In genomic region chr17:40596261-40596919, GRCh38 we compare ENCODE assay signal across 1 cellular context.
TF ChIP-seq lines count a peak whose summit lies in the region.

No MANE protein-coding gene starts in this region.

TF ChIP-seq in GM12878, 131 proteins besides CTCF, POLR2A, EP300 and RAD21 (continued from another document and continues in another):
- TF ChIP-seq HSF1 (IDR thresholded peaks at IDR 0.05; ENCODE audit: low read depth, low read length) (no peak), YBX1 (IDR thresholded peaks at IDR 0.05) (no peak), NFYA (IDR thresholded peaks at IDR 0.05; ENCODE audit: borderline replicate concordance, low read depth, low read length) (no peak), PML (IDR thresholded peaks at IDR 0.05; ENCODE audit: low read length) (no peak), DPF2 (IDR thresholded peaks at IDR 0.05) (peak; percentile 40; the same call in 1 of the 2 replicates), ZNF687 (IDR thresholded peaks at IDR 0.05) (peak; percentile 98), ESRRA (IDR thresholded peaks at IDR 0.05; ENCODE audit: low read length) (no peak), NFIC (IDR thresholded peaks at IDR 0.05; ENCODE audit: low read depth, low read length) (no peak), MTA3 (IDR thresholded peaks at IDR 0.05; ENCODE audit: borderline replicate concordance, low read length) (no peak), EED (IDR thresholded peaks at IDR 0.05; ENCODE audit: low read depth) (no peak), RBBP5 (conservative IDR thresholded peaks at IDR 0.05) (no peak), JUNB (IDR thresholded peaks at IDR 0.05) (no peak), KAT2A (conservative IDR thresholded peaks at IDR 0.05; ENCODE audit: control insufficient read depth, low read depth, low read length) (no peak), RFX5 (IDR thresholded peaks at IDR 0.05; ENCODE audit: low read depth, low read length) (no peak), KDM1A (IDR thresholded peaks at IDR 0.05; ENCODE audit: borderline replicate concordance) (no peak), SMC3 (IDR thresholded peaks at IDR 0.05; ENCODE audit: borderline replicate concordance, low read length) (no peak), SP1 (IDR thresholded peaks at IDR 0.05; ENCODE audit: low read depth, low read length) (no peak), IRF4 (IDR thresholded peaks at IDR 0.05; ENCODE audit: low read depth, low read length) (no peak), MEF2A (IDR thresholded peaks at IDR 0.05; ENCODE audit: insufficient read depth, low read depth, low read length) (no peak), WRNIP1 (IDR thresholded peaks at IDR 0.05; ENCODE audit: borderline replicate concordance, low read depth, low read length) (no peak), POLR2AphosphoS5 (IDR thresholded peaks at IDR 0.05; ENCODE audit: low read length) (no peak), TAF1 (IDR thresholded peaks at IDR 0.05; ENCODE audit: borderline replicate concordance, low read depth, low read length) (no peak), E2F8 (IDR thresholded peaks at IDR 0.05; ENCODE audit: low read depth, partially characterized antibody) (no peak), HDAC6 (IDR thresholded peaks at IDR 0.05; ENCODE audit: unreplicated experiment) (no peak), SIX5 (IDR thresholded peaks at IDR 0.05; ENCODE audit: low read depth, low read length, severe bottlenecking) (peak; percentile 30), ZBTB4 (CRISPR knock-in tag; IDR thresholded peaks at IDR 0.05) (no peak), SRF (IDR thresholded peaks at IDR 0.05; ENCODE audit: low read depth in 2 of 2, low read length in 2 of 2) (no peak), RUNX3 (IDR thresholded peaks at IDR 0.05; ENCODE audit: low read length) (no peak), TCF7 (IDR thresholded peaks at IDR 0.05; ENCODE audit: borderline replicate concordance) (no peak)
- TF ChIP-seq, protein P1, sequence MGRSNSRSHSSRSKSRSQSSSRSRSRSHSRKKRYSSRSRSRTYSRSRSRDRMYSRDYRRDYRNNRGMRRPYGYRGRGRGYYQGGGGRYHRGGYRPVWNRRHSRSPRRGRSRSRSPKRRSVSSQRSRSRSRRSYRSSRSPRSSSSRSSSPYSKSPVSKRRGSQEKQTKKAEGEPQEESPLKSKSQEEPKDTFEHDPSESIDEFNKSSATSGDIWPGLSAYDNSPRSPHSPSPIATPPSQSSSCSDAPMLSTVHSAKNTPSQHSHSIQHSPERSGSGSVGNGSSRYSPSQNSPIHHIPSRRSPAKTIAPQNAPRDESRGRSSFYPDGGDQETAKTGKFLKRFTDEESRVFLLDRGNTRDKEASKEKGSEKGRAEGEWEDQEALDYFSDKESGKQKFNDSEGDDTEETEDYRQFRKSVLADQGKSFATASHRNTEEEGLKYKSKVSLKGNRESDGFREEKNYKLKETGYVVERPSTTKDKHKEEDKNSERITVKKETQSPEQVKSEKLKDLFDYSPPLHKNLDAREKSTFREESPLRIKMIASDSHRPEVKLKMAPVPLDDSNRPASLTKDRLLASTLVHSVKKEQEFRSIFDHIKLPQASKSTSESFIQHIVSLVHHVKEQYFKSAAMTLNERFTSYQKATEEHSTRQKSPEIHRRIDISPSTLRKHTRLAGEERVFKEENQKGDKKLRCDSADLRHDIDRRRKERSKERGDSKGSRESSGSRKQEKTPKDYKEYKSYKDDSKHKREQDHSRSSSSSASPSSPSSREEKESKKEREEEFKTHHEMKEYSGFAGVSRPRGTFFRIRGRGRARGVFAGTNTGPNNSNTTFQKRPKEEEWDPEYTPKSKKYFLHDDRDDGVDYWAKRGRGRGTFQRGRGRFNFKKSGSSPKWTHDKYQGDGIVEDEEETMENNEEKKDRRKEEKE (IDR thresholded peaks at IDR 0.05), result no peak
- TF ChIP-seq, protein P2, sequence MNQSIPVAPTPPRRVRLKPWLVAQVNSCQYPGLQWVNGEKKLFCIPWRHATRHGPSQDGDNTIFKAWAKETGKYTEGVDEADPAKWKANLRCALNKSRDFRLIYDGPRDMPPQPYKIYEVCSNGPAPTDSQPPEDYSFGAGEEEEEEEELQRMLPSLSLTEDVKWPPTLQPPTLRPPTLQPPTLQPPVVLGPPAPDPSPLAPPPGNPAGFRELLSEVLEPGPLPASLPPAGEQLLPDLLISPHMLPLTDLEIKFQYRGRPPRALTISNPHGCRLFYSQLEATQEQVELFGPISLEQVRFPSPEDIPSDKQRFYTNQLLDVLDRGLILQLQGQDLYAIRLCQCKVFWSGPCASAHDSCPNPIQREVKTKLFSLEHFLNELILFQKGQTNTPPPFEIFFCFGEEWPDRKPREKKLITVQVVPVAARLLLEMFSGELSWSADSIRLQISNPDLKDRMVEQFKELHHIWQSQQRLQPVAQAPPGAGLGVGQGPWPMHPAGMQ (IDR thresholded peaks at IDR 0.05; ENCODE audit: borderline replicate concordance), result no peak
- TF ChIP-seq, protein P3, sequence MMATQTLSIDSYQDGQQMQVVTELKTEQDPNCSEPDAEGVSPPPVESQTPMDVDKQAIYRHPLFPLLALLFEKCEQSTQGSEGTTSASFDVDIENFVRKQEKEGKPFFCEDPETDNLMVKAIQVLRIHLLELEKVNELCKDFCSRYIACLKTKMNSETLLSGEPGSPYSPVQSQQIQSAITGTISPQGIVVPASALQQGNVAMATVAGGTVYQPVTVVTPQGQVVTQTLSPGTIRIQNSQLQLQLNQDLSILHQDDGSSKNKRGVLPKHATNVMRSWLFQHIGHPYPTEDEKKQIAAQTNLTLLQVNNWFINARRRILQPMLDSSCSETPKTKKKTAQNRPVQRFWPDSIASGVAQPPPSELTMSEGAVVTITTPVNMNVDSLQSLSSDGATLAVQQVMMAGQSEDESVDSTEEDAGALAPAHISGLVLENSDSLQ (IDR thresholded peaks at IDR 0.05), result peak; percentile 64; the same call in 1 of the 2 replicates
- TF ChIP-seq, protein P4, sequence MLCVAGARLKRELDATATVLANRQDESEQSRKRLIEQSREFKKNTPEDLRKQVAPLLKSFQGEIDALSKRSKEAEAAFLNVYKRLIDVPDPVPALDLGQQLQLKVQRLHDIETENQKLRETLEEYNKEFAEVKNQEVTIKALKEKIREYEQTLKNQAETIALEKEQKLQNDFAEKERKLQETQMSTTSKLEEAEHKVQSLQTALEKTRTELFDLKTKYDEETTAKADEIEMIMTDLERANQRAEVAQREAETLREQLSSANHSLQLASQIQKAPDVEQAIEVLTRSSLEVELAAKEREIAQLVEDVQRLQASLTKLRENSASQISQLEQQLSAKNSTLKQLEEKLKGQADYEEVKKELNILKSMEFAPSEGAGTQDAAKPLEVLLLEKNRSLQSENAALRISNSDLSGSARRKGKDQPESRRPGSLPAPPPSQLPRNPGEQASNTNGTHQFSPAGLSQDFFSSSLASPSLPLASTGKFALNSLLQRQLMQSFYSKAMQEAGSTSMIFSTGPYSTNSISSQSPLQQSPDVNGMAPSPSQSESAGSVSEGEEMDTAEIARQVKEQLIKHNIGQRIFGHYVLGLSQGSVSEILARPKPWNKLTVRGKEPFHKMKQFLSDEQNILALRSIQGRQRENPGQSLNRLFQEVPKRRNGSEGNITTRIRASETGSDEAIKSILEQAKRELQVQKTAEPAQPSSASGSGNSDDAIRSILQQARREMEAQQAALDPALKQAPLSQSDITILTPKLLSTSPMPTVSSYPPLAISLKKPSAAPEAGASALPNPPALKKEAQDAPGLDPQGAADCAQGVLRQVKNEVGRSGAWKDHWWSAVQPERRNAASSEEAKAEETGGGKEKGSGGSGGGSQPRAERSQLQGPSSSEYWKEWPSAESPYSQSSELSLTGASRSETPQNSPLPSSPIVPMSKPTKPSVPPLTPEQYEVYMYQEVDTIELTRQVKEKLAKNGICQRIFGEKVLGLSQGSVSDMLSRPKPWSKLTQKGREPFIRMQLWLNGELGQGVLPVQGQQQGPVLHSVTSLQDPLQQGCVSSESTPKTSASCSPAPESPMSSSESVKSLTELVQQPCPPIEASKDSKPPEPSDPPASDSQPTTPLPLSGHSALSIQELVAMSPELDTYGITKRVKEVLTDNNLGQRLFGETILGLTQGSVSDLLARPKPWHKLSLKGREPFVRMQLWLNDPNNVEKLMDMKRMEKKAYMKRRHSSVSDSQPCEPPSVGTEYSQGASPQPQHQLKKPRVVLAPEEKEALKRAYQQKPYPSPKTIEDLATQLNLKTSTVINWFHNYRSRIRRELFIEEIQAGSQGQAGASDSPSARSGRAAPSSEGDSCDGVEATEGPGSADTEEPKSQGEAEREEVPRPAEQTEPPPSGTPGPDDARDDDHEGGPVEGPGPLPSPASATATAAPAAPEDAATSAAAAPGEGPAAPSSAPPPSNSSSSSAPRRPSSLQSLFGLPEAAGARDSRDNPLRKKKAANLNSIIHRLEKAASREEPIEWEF (IDR thresholded peaks at IDR 0.05; ENCODE audit: insufficient replicate concordance, low read depth, low read length), result no peak
- TF ChIP-seq, protein P5, sequence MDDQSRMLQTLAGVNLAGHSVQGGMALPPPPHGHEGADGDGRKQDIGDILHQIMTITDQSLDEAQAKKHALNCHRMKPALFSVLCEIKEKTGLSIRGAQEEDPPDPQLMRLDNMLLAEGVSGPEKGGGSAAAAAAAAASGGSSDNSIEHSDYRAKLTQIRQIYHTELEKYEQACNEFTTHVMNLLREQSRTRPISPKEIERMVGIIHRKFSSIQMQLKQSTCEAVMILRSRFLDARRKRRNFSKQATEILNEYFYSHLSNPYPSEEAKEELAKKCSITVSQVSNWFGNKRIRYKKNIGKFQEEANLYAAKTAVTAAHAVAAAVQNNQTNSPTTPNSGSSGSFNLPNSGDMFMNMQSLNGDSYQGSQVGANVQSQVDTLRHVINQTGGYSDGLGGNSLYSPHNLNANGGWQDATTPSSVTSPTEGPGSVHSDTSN (IDR thresholded peaks at IDR 0.05; ENCODE audit: insufficient replicate concordance, low read depth, low read length), result no peak
